Comparison of ENCODE assay signal across 11 cellular contexts in the genomic region with DNA sequence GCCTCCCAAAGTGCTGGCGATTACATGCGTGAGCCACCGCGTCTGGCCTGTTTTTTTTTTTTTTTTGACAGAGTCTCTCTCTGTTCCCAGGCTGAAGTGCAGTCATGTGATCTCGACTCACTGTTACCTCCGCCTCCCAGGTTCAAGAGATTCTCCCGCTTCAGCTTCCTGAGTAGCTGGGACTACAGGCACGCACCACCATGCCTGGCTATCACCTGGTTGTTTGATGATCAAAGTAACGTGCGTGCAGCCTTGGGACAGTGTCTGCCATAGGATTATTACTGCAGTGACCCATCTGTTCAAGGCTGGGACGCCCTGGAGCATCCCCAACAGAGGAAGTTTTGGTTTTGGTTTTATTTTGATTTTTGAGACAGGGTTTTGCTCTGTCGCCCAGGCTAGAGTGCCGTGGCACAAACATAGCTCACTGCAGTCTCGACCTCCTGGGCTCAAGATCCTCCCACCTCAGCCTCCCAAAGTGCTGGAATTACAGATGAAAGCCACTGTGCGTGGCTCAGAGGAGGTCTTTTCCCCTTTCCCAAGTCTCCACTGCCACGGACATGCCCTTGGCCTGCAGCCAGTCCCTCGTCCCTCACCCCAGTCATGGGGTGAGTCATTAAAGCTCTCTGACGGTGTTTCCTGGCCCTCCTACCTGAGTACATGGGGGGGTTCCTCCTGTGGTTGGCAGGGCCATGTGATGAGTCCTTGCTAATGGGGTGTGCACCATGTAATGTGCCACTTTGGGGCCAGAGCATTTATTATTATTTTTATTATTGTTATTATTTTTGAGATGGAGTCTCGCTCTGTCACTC.
A peak's percentile ranks its signal among the peaks of the same experiment; 100 is the strongest.
DNase-seq lines count a peak whose midpoint lies in the region; ATAC-seq, FAIRE-seq and TF ChIP-seq lines count a peak whose summit lies in the region.
"Had no signal": no experiment of that assay in that cellular context is flagged by ENCODE, and none has a peak within 500 bp of the region (broad histone marks: within the 10 kb centered on the region; RNA-seq: fewer than 3 reads in every experiment).

No MANE protein-coding gene starts in this region.

- in situ Hi-C loops in astrocyte of the spinal cord (cut with HindIII; ENCODE audit: low sequenced_read_pairs): no loop called here
- in situ Hi-C loops in HAP-1 (cut with MboI; ENCODE audit: low sequenced_read_pairs): no loop called here

- no peak overlapping the region for H3K9ac ChIP-seq in kidney (ENCODE audit: low read length in 2 of 2)

- H3K36me3 ChIP-seq in left ventricle myocardium inferior (no peaks in the 10 kb centered on the region), HAP-1 (replicated peaks) (no peaks in the 10 kb centered on the region), kidney (ENCODE audit: control insufficient read depth in 1 of 2, insufficient read depth in 2 of 2, low read length in 2 of 2) (no peaks in the 10 kb centered on the region)

- no peaks in the 10 kb centered on the region for H3K36me3 Mint-ChIP-seq in T-cell

- no peak for ATAC-seq in Right ventricle myocardium inferior
- peak; percentile 58 to 77 (median 74) for ATAC-seq in T-cell (replicated peaks in 1 of 4)

- POLR2A ChIA-PET in T-cell (lab: Charles Lee): interaction anchor here in 1 of 2 donors (1.0 kb wide), 1 partner anchor 63 kb away, joined by 3 read pairs; no protein-coding TSS in a partner anchor

- no peak for FAIRE-seq in kidney (lab: Jason Lieb, UNC)
- FAIRE-seq: H54 had no signal

- H3K9me3 Mint-ChIP-seq in T-cell: no peaks in the 10 kb centered on the region
- H3K9me3 Mint-ChIP-seq: nephron had no signal

- H3K4me3 Mint-ChIP-seq in T-cell: peak overlapping the region; percentile 76 to 86 (median 84)
- H3K4me3 Mint-ChIP-seq: nephron had no signal

- no peaks in the 10 kb centered on the region for H3K4me1 ChIP-seq in left ventricle myocardium inferior
- no peaks in the 10 kb centered on the region for H3K4me1 ChIP-seq in HAP-1
- H3K4me1 ChIP-seq in kidney (ENCODE audit: control insufficient read depth in 1 of 2, insufficient read depth in 1 of 2, low read depth in 1 of 2, low read length in 2 of 2): no peaks in the 10 kb centered on the region

- intact Hi-C loops in Right ventricle myocardium inferior (cut with DNase I): no loop called here
- intact Hi-C loops in left ventricle myocardium inferior (cut with micrococcal nuclease): no loop called here
- intact Hi-C loops in kidney (cut with DNase I): no loop called here

- DNase-seq in Right ventricle myocardium inferior (ENCODE audit: missing footprints) (peak; percentile 17), left ventricle myocardium inferior (no peak), T-cell (peak in 8 of 34 experiments; percentile 9 to 42 (median 12)), astrocyte of the spinal cord (ENCODE audit: low read depth, low spot score) (peak; percentile 21), NCI-H524 treated with DMSO at 0.1 percent for 48 hours (lab: John Stamatoyannopoulos, UW) (no peak), HAP-1 (ENCODE audit: low spot score in 2 of 2) (no peak), kidney (no peak)
- DNase-seq in stimulated activated naive CD4-positive, alpha-beta T cell treated with Interleukin-2 at 50 U/mL for 16 hours (lab: John Stamatoyannopoulos, UW): peak; percentile 23

- peaks cover 11% of the 10 kb centered on the region for H3K9me3 ChIP-seq in left ventricle myocardium inferior (replicated peaks)
- no peaks in the 10 kb centered on the region for H3K9me3 ChIP-seq in HAP-1
- H3K9me3 ChIP-seq in kidney (ENCODE audit: control insufficient read depth in 1 of 2, low read length in 2 of 2): peaks cover 0 to 5% of the 10 kb centered on the region in 2 donors

- H3K27ac ChIP-seq in left ventricle myocardium inferior (replicated peaks): no peak overlapping the region
- no peak overlapping the region for H3K27ac ChIP-seq in kidney (ENCODE audit: low read depth in 2 of 2, low read length in 2 of 2)
- H3K27ac ChIP-seq: VCaP had no signal

- CTCF ChIA-PET in T-cell (lab: Charles Lee): interaction anchor here in 1 of 2 donors (0.6 to 0.8 kb wide), 2 partner anchors 15 to 48 kb away, joined by 3 read pairs; no protein-coding TSS in a partner anchor

- H3K4me3 ChIP-seq in left ventricle myocardium inferior (no peak overlapping the region), astrocyte of the spinal cord (ENCODE audit: low read depth, low read length) (no peak overlapping the region), HAP-1 (no peak overlapping the region), kidney (ENCODE audit: low read length in 2 of 2) (no peak overlapping the region)

- H3K27me3 ChIP-seq in left ventricle myocardium inferior (ENCODE audit: low read depth): no peaks in the 10 kb centered on the region
- H3K27me3 ChIP-seq in HAP-1 (ENCODE audit: low read depth): no peaks in the 10 kb centered on the region

- H3K27ac Mint-ChIP-seq in T-cell: peak overlapping the region; percentile 96 to 97
- H3K27ac Mint-ChIP-seq: nephron had no signal

- no peak for TF ChIP-seq CTCF in left ventricle myocardium inferior (IDR thresholded peaks at IDR 0.05; ENCODE audit: borderline replicate concordance)
- TF ChIP-seq CTCF in astrocyte of the spinal cord (IDR thresholded peaks at IDR 0.05; ENCODE audit: low read depth, low read length): no peak
- TF ChIP-seq CTCF in kidney (IDR thresholded peaks at IDR 0.05; ENCODE audit: borderline replicate concordance, extremely low read depth, insufficient read depth): no peak

- H3K4me1 Mint-ChIP-seq in T-cell: peaks cover 19 to 30% (median 27%) of the 10 kb centered on the region in 3 donors
- H3K4me1 Mint-ChIP-seq: nephron had no signal

- no peaks in the 10 kb centered on the region for H3K27me3 Mint-ChIP-seq in T-cell

Comparison
In these comparisons a context has a peak if more than half of its experiments do, and no peak if none do; other contexts are left out.
1. DNase-seq: peak in Right ventricle myocardium inferior (single experiment), astrocyte of the spinal cord (single experiment) and stimulated activated naive CD4-positive, alpha-beta T cell treated with Interleukin-2 at 50 U/mL for 16 hours (single experiment); none in left ventricle myocardium inferior (single experiment), NCI-H524 treated with DMSO at 0.1 percent for 48 hours (single experiment), HAP-1 (0 of 2) and kidney (single experiment).